In genomic region chr11:106988151-106988806, GRCh38 we compare ENCODE assay signal across 11 cellular contexts. TPM values are rescaled to one million over a fixed set of nuclear protein-coding genes. Genes with fewer than 3 reads are reported as not detected.
DNase-seq lines count a peak whose midpoint lies in the region; ATAC-seq, FAIRE-seq and TF ChIP-seq lines count a peak whose summit lies in the region.
"Had no signal": no experiment of that assay in that cellular context is flagged by ENCODE, and none has a peak within 500 bp of the region (broad histone marks: within the 10 kb centered on the region; RNA-seq: fewer than 3 reads in every experiment).

No MANE protein-coding gene starts in this region.

- H3K27me3 ChIP-seq in lung (ENCODE audit: control insufficient read depth, insufficient read depth), result no peaks in the 10 kb centered on the region
- H3K27me3 ChIP-seq: BLaER1 treated with 17β-estradiol and CSF1 and Interleukin-3, amounts not matched to agents 10 nM and 100 nM had no signal

- no peaks in the 10 kb centered on the region for H3K9me3 ChIP-seq in lung (ENCODE audit: control insufficient read depth in 2 of 2, insufficient read depth in 1 of 2, low read length in 1 of 2)
- H3K9me3 ChIP-seq: BLaER1 treated with 17β-estradiol and CSF1 and Interleukin-3, amounts not matched to agents 10 nM and 100 nM had no signal

- TF ChIP-seq CTCF in AG04449 (IDR thresholded peaks at IDR 0.05; ENCODE audit: insufficient read depth, low read length, missing control alignments), result no peak
- no peak for TF ChIP-seq CTCF in chondrocyte (IDR thresholded peaks at IDR 0.05)
- TF ChIP-seq CTCF in lung (IDR thresholded peaks at IDR 0.05; ENCODE audit: control extremely low read depth, extremely low read depth), result no peak

- DNase-seq in AG04449 (ENCODE audit: low read depth, low spot score) (peak; percentile 79), NCI-H226 (peak; percentile 68), chondrocyte (ENCODE audit: low spot score) (no peak), lung (ENCODE audit: low spot score) (no peak), frontal cortex (ENCODE audit: low spot score in 2 of 2) (no peak), NCI-H1092 (lab: John Stamatoyannopoulos, UW) (no peak)
- DNase-seq: NCI-H1436 treated with DMSO at 0.1 percent for 48 hours had no signal

- H3K36me3 ChIP-seq in lung (ENCODE audit: control insufficient read depth in 2 of 2, insufficient read depth in 2 of 2, low read length in 2 of 2), result no peaks in the 10 kb centered on the region
- H3K36me3 ChIP-seq: BLaER1 treated with 17β-estradiol and CSF1 and Interleukin-3, amounts not matched to agents 10 nM and 100 nM had no signal

- ATAC-seq in lung (ENCODE audit: insufficient read depth, low FRiP score), result peak; percentile 46
- ATAC-seq in HG03520 (IDR thresholded peaks at IDR 0.05; ENCODE audit: unreplicated experiment), result no peak
- ATAC-seq in GM19455 (IDR thresholded peaks at IDR 0.05; ENCODE audit: unreplicated experiment), result no peak

- H3K4me3 ChIP-seq in AG04449 (ENCODE audit: low read depth, low read length) (no peak overlapping the region), lung (no peak overlapping the region)
- H3K4me3 ChIP-seq: BLaER1 treated with 17β-estradiol and CSF1 and Interleukin-3, amounts not matched to agents 10 nM and 100 nM had no signal

- peaks cover 38% of the 10 kb centered on the region for H3K4me1 Mint-ChIP-seq in chondrocyte (ENCODE audit: low read depth)

- CTCF ChIA-PET in AG04449 (lab: Yijun Ruan, JAX), result interaction anchor here (0.6 to 1.5 kb wide), 6 partner anchors 9 to 36 kb away, joined by 3 to 6 read pairs (median 3); no protein-coding TSS in a partner anchor

- POLR2A ChIA-PET in AG04449 (lab: Yijun Ruan, JAX), result interaction anchor here (1.2 kb wide), 1 partner anchor 27 kb away, joined by 3 read pairs; no protein-coding TSS in a partner anchor

- peak overlapping the region in 1 of 2 donors; percentile 59 for H3K27ac ChIP-seq in lung (ENCODE audit: low read depth in 1 of 2, low read length in 1 of 2)

- H3K9me3 Mint-ChIP-seq in chondrocyte (ENCODE audit: low read depth), result no peaks in the 10 kb centered on the region

- H3K4me1 ChIP-seq in lung (ENCODE audit: control insufficient read depth in 2 of 2, insufficient read depth in 2 of 2, low read length in 2 of 2), result no peaks in the 10 kb centered on the region

- H3K27me3 Mint-ChIP-seq in chondrocyte (ENCODE audit: low read depth), result no peaks in the 10 kb centered on the region
- H3K27me3 Mint-ChIP-seq: activated naive CD8-positive, alpha-beta T cell had no signal

- no peak overlapping the region for H3K4me3 Mint-ChIP-seq in chondrocyte (ENCODE audit: unreplicated experiment)
- H3K4me3 Mint-ChIP-seq: activated naive CD8-positive, alpha-beta T cell had no signal

- no peak for FAIRE-seq in frontal cortex (lab: Jason Lieb, UNC)

- H3K36me3 Mint-ChIP-seq in chondrocyte (ENCODE audit: low read depth), result no peaks in the 10 kb centered on the region
- H3K36me3 Mint-ChIP-seq: activated naive CD8-positive, alpha-beta T cell had no signal

- H3K27ac Mint-ChIP-seq in chondrocyte (ENCODE audit: unreplicated experiment), result peak overlapping the region; percentile 89
- H3K27ac Mint-ChIP-seq: activated naive CD8-positive, alpha-beta T cell had no signal

RNA-seq across cellular contexts. Expression of gene GUCY1A2, which starts 30.0 kb away (rescaled TPM):
- 0.80 to 17.4 TPM (median 17.4 TPM) in 3 replicates for total RNA-seq in chondrocyte
- 10 to 100 TPM; 10.0 to 55.2 TPM for total RNA-seq in lung
- 1 to 10 TPM; 1.3 to 1.5 TPM for polyA plus RNA-seq in lung
- 108 TPM for total RNA-seq in frontal cortex

Comparison
In these comparisons a context has a peak if more than half of its experiments do, and no peak if none do; other contexts are left out.
1. DNase-seq: peak in AG04449 (single experiment) and NCI-H226 (single experiment); none in chondrocyte (single experiment), lung (single experiment), frontal cortex (0 of 2) and NCI-H1092 (single experiment).